Comparison of ENCODE assay signal across 21 cellular contexts in the genomic region with DNA sequence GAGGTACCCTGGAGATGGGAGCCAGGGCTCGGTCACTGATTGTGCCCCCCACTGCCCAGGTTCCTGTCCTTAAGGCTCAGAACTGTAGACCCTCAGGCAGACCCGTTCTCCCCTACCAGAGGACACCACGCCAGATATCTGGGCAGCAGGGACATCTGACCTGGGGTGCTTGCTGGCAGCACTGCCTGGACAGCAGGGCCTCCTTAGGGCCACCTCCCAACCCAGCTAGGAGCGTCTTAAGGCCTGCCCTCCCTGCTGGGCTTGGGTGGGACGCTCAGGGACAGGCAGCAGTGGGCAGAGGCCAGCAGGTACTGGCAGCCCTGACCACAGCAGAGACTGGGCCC. TPM values are rescaled to one million over a fixed set of nuclear protein-coding genes. Genes with fewer than 3 reads are reported as not detected.
A peak's percentile ranks its signal among the peaks of the same experiment; 100 is the strongest.
DNase-seq lines count a peak whose midpoint lies in the region; ATAC-seq, FAIRE-seq and TF ChIP-seq lines count a peak whose summit lies in the region.
"Had no signal": no experiment of that assay in that cellular context is flagged by ENCODE, and none has a peak within 500 bp of the region (broad histone marks: within the 10 kb centered on the region; RNA-seq: fewer than 3 reads in every experiment).

No MANE protein-coding gene starts in this region.

- CTCF ChIA-PET in WTC11 (lab: Charles Lee) = interaction anchor here (1.3 to 5.9 kb wide), 4 partner anchors 8 to 10 kb away, joined by 3 to 82 read pairs (median 10); partner anchors contain the start of genes CD151 and CRACR2B

- H3K4me3 ChIP-seq in keratinocyte (ENCODE audit: control insufficient read depth in 2 of 3, extremely low read depth in 1 of 3, insufficient read depth in 2 of 3, low read depth in 1 of 3, low read length in 3 of 3) = no peak overlapping the region

- peak overlapping the region; percentile 30 for H3K4me3 Mint-ChIP-seq in natural killer cell treated with Interleukin-12 subunit alpha and Interleukin-12 subunit beta and Interleukin-15 and Interleukin-18, amount 100 ng/mL, for 72 hours
- H3K4me3 Mint-ChIP-seq in natural killer cell (no peak overlapping the region), WTC11 (no peak overlapping the region), progenitor cell of endocrine pancreas (ENCODE audit: low read depth) (no peak overlapping the region)
- H3K4me3 Mint-ChIP-seq in stimulated activated naive CD8-positive, alpha-beta T cell treated with anti-CD3 and anti-CD28 coated beads, Interleukin-15, amount 100 ng/mL, for 72 hours = no peak overlapping the region
- H3K4me3 Mint-ChIP-seq: activated CD8-positive, alpha-beta T cell treated with anti-CD3 and anti-CD28 coated beads, Interleukin-2, amount 10 ng/mL, durations not matched to agents 7 days and 5 days; CD14-positive monocyte had no signal

- H3K36me3 ChIP-seq in keratinocyte (ENCODE audit: control insufficient read depth in 2 of 2, extremely low read depth in 1 of 2, insufficient read depth in 2 of 2, low read length in 2 of 2) = peaks cover 28 to 30% of the 10 kb centered on the region in 2 experiments

- peaks cover 21% of the 10 kb centered on the region for H4K20me1 ChIP-seq in keratinocyte (ENCODE audit: control insufficient read depth, extremely low read depth, insufficient read depth, low read length)

- no peak overlapping the region for H3K4me2 ChIP-seq in keratinocyte (ENCODE audit: control insufficient read depth, extremely low read depth, insufficient read depth, low read depth, low read length)

- H3K9me3 ChIP-seq in keratinocyte (ENCODE audit: control insufficient read depth, low read depth, low read length) = no peaks in the 10 kb centered on the region

- no peaks in the 10 kb centered on the region for H3K27me3 ChIP-seq in keratinocyte (ENCODE audit: control insufficient read depth, extremely low read depth, insufficient read depth, low read length)

- no peaks in the 10 kb centered on the region for H3K27me3 Mint-ChIP-seq in natural killer cell treated with Interleukin-12 subunit alpha and Interleukin-12 subunit beta and Interleukin-15 and Interleukin-18, amount 100 ng/mL, for 72 hours
- no peaks in the 10 kb centered on the region for H3K27me3 Mint-ChIP-seq in natural killer cell (ENCODE audit: low read depth in 2 of 2)
- no peaks in the 10 kb centered on the region for H3K27me3 Mint-ChIP-seq in WTC11 (ENCODE audit: low read depth)
- no peaks in the 10 kb centered on the region for H3K27me3 Mint-ChIP-seq in stimulated activated naive CD8-positive, alpha-beta T cell treated with anti-CD3 and anti-CD28 coated beads, Interleukin-15, amount 100 ng/mL, for 72 hours
- H3K27me3 Mint-ChIP-seq in progenitor cell of endocrine pancreas = no peaks in the 10 kb centered on the region

- H2AFZ ChIP-seq in keratinocyte (ENCODE audit: control insufficient read depth, low read length) = no peak overlapping the region

- ATAC-seq in natural killer cell treated with Interleukin-12 subunit alpha and Interleukin-12 subunit beta and Interleukin-15 and Interleukin-18, amount 100 ng/mL, for 72 hours = no peak
- ATAC-seq in natural killer cell (no peak), WTC11 (no peak), GM18907 (IDR thresholded peaks at IDR 0.05; ENCODE audit: unreplicated experiment) (no peak)
- ATAC-seq in stimulated activated naive CD8-positive, alpha-beta T cell treated with anti-CD3 and anti-CD28 coated beads, Interleukin-15, amount 100 ng/mL, for 72 hours = no peak
- ATAC-seq: activated CD4-positive, CD25-positive, alpha-beta regulatory T cell treated with anti-CD3 and anti-CD28 coated beads, Interleukin-2, amount 50 U/mL, for 24 hours; activated CD8-positive, alpha-beta T cell treated with anti-CD3 and anti-CD28 coated beads, Interleukin-2, amount 10 ng/mL, durations not matched to agents 7 days and 5 days; esophagus mucosa had no signal

- intact Hi-C loops in natural killer cell (cut with micrococcal nuclease) = no loop called here

- TF ChIP-seq CTCF in natural killer cell (IDR thresholded peaks at IDR 0.05) = no peak
- no peak for TF ChIP-seq CTCF in WTC11 (IDR thresholded peaks at IDR 0.05)
- no peak for TF ChIP-seq CTCF in keratinocyte (optimal IDR thresholded peaks at IDR 0.05 in 1 of 3, IDR thresholded peaks at IDR 0.05 in 1 of 3, conservative IDR thresholded peaks at IDR 0.05 in 1 of 3; ENCODE audit: extremely low read depth in 1 of 3, insufficient read depth in 2 of 3, low read length in 3 of 3)
- TF ChIP-seq CTCF in progenitor cell of endocrine pancreas (IDR thresholded peaks at IDR 0.05; ENCODE audit: unreplicated experiment) = no peak

- dilution Hi-C loops in keratinocyte (cut with MboI; ENCODE audit: extremely low pct_ligation_motif_present, low sequenced_read_pairs) = no loop called here

- no peaks in the 10 kb centered on the region for H3K9me3 Mint-ChIP-seq in natural killer cell treated with Interleukin-12 subunit alpha and Interleukin-12 subunit beta and Interleukin-15 and Interleukin-18, amount 100 ng/mL, for 72 hours
- H3K9me3 Mint-ChIP-seq in natural killer cell (no peaks in the 10 kb centered on the region), WTC11 (no peaks in the 10 kb centered on the region), progenitor cell of endocrine pancreas (ENCODE audit: low read depth) (no peaks in the 10 kb centered on the region)
- no peaks in the 10 kb centered on the region for H3K9me3 Mint-ChIP-seq in stimulated activated naive CD8-positive, alpha-beta T cell treated with anti-CD3 and anti-CD28 coated beads, Interleukin-15, amount 100 ng/mL, for 72 hours

- no peaks in the 10 kb centered on the region for H3K36me3 Mint-ChIP-seq in natural killer cell treated with Interleukin-12 subunit alpha and Interleukin-12 subunit beta and Interleukin-15 and Interleukin-18, amount 100 ng/mL, for 72 hours
- H3K36me3 Mint-ChIP-seq in natural killer cell (no peaks in the 10 kb centered on the region), WTC11 (peaks cover 13% of the 10 kb centered on the region), progenitor cell of endocrine pancreas (ENCODE audit: insufficient read depth) (no peaks in the 10 kb centered on the region)

- H3K9ac ChIP-seq in keratinocyte (ENCODE audit: control insufficient read depth, extremely low read depth, insufficient read depth, low read length) = peak overlapping the region; percentile 15

- no peak for FAIRE-seq in keratinocyte (lab: Jason Lieb, UNC)
- FAIRE-seq: H1 had no signal

- peaks cover 66% of the 10 kb centered on the region for H3K79me2 ChIP-seq in keratinocyte (ENCODE audit: control insufficient read depth, insufficient read depth, low read length)

- no peak overlapping the region for H3K27ac ChIP-seq in keratinocyte (ENCODE audit: control insufficient read depth, insufficient read depth, low read length)

- no peak for DNase-seq in natural killer cell treated with Interleukin-12 subunit alpha and Interleukin-12 subunit beta and Interleukin-15 and Interleukin-18, amount 100 ng/mL, for 72 hours (ENCODE audit: low spot score)
- DNase-seq in natural killer cell = no peak
- no peak for DNase-seq in WTC11 (ENCODE audit: low spot score)
- DNase-seq in keratinocyte (ENCODE audit: low read depth, low spot score) = no peak
- no peak for DNase-seq in stimulated activated naive CD8-positive, alpha-beta T cell treated with anti-CD3 and anti-CD28 coated beads, Interleukin-15, amount 100 ng/mL, for 72 hours
- no peak for DNase-seq in NCI-H1092 treated with DMSO at 0.1 percent for 48 hours (lab: John Stamatoyannopoulos, UW)
- DNase-seq in progenitor cell of endocrine pancreas (ENCODE audit: low spot score, unreplicated experiment) = no peak
- DNase-seq: ACHN; activated CD8-positive, alpha-beta T cell treated with anti-CD3 and anti-CD28 coated beads, Interleukin-2, amount 10 ng/mL, durations not matched to agents 7 days and 5 days; activated naive CD4-positive, alpha-beta T cell; activated T-cell treated with anti-CD3 and anti-CD28 coated beads, Interleukin-2, amount 50 U/mL, for 1 hour; central memory CD4-positive, alpha-beta T cell; NCI-H1105 treated with DMSO at 0.1 percent for 48 hours; stimulated activated CD4-positive, alpha-beta T cell treated with anti-CD3 and anti-CD28 coated beads, Interleukin-4, amount 100 ng/mL, for 4 hours; T1000 had no signal

- POLR2A ChIA-PET in WTC11 (lab: Charles Lee) = interaction anchor here (1.6 kb wide), 1 partner anchor 11 kb away, joined by 5 read pairs; the partner anchor contains the start of gene CRACR2B

- no peak overlapping the region for H3K27ac Mint-ChIP-seq in natural killer cell treated with Interleukin-12 subunit alpha and Interleukin-12 subunit beta and Interleukin-15 and Interleukin-18, amount 100 ng/mL, for 72 hours
- H3K27ac Mint-ChIP-seq in natural killer cell (no peak overlapping the region), WTC11 (no peak overlapping the region), progenitor cell of endocrine pancreas (no peak overlapping the region)
- H3K27ac Mint-ChIP-seq in stimulated activated naive CD8-positive, alpha-beta T cell treated with anti-CD3 and anti-CD28 coated beads, Interleukin-15, amount 100 ng/mL, for 72 hours = peak overlapping the region in 1 of 2 donors; percentile 83
- H3K27ac Mint-ChIP-seq: activated CD8-positive, alpha-beta T cell treated with anti-CD3 and anti-CD28 coated beads, Interleukin-2, amount 10 ng/mL, durations not matched to agents 7 days and 5 days had no signal

- peaks cover 3% of the 10 kb centered on the region for H3K9me1 ChIP-seq in keratinocyte (ENCODE audit: control insufficient read depth, extremely low read depth, insufficient read depth, low read length)

- H3K4me1 ChIP-seq in keratinocyte (ENCODE audit: control insufficient read depth, extremely low read depth, insufficient read depth, low read length) = peaks cover 35% of the 10 kb centered on the region

- peaks cover 24 to 34% of the 10 kb centered on the region in 2 donors for H3K4me1 Mint-ChIP-seq in natural killer cell treated with Interleukin-12 subunit alpha and Interleukin-12 subunit beta and Interleukin-15 and Interleukin-18, amount 100 ng/mL, for 72 hours (ENCODE audit: low read depth in 2 of 2)
- peaks cover 7 to 36% of the 10 kb centered on the region in 2 donors for H3K4me1 Mint-ChIP-seq in natural killer cell
- peaks cover 20% of the 10 kb centered on the region for H3K4me1 Mint-ChIP-seq in WTC11
- peaks cover 70% of the 10 kb centered on the region for H3K4me1 Mint-ChIP-seq in stimulated activated naive CD8-positive, alpha-beta T cell treated with anti-CD3 and anti-CD28 coated beads, Interleukin-15, amount 100 ng/mL, for 72 hours
- H3K4me1 Mint-ChIP-seq in progenitor cell of endocrine pancreas (ENCODE audit: low read depth) = peaks cover 10% of the 10 kb centered on the region

RNA-seq across cellular contexts. Expression of gene POLR2L, which starts 3.1 kb away (rescaled TPM):
- 10 to 100 TPM; 97.4 to 97.8 TPM for total RNA-seq in natural killer cell treated with Interleukin-12 subunit alpha and Interleukin-12 subunit beta and Interleukin-15 and Interleukin-18, amount 100 ng/mL, for 72 hours
- 10 to 100 TPM; 48.2 to 63.8 (median 61.2) TPM for total RNA-seq in natural killer cell
- 138 to 152 TPM (median 144 TPM) in 3 replicates for total RNA-seq in WTC11 (2021)
- 145 to 308 TPM (median 245 TPM) in 3 replicates for polyA plus RNA-seq in keratinocyte
- 53.9 TPM for polyA plus RNA-seq in keratinocyte (2011; ENCODE audit: low read depth)
- 254 and 686 TPM in 2 replicates for polyA plus RNA-seq in keratinocyte (2011; cell fraction: cytosol; rRNA removed)
- 57.9 and 117 TPM in 2 replicates for polyA plus RNA-seq in keratinocyte (2011; cell fraction: nucleus; rRNA removed)
- polyA plus RNA-seq in keratinocyte (2012; ENCODE audit: low replicate concordance) = 439 and 595 TPM in 2 replicates
- polyA minus RNA-seq in keratinocyte = 169 to 422 TPM (median 281 TPM) in 3 replicates
- polyA minus RNA-seq in keratinocyte (2011; cell fraction: cytosol; rRNA and poly(A)+ RNA removed) = 635 TPM
- 83.4 and 100 TPM in 2 replicates for polyA minus RNA-seq in keratinocyte (2011; cell fraction: nucleus; rRNA and poly(A)+ RNA removed)
- total RNA-seq in progenitor cell of endocrine pancreas = 89.6 and 97.9 TPM in 2 replicates

RNA-seq across cellular contexts. Expression of gene TSPAN4, which starts 3.4 kb away (rescaled TPM):
- total RNA-seq in natural killer cell treated with Interleukin-12 subunit alpha and Interleukin-12 subunit beta and Interleukin-15 and Interleukin-18, amount 100 ng/mL, for 72 hours = 10 to 100 TPM; 17.4 to 31.4 TPM
- total RNA-seq in natural killer cell (10 to 100 TPM; 11.2 to 18.6 (median 14.6) TPM), WTC11 (2021) (92.8 to 95.2 TPM (median 94.3 TPM) in 3 replicates), progenitor cell of endocrine pancreas (24.9 and 27.7 TPM in 2 replicates)
- polyA plus RNA-seq in keratinocyte = 42.1 to 73.0 TPM (median 70.8 TPM) in 3 replicates
- polyA plus RNA-seq in keratinocyte (2011; ENCODE audit: low read depth) = 14.6 TPM
- 25.9 and 74.4 TPM in 2 replicates for polyA plus RNA-seq in keratinocyte (2011; cell fraction: cytosol; rRNA removed)
- polyA plus RNA-seq in keratinocyte (2011; cell fraction: nucleus; rRNA removed) = 97.5 and 133 TPM in 2 replicates
- 53.2 and 84.1 TPM in 2 replicates for polyA plus RNA-seq in keratinocyte (2012; ENCODE audit: low replicate concordance)
- 45.2 to 67.9 TPM (median 59.9 TPM) in 3 replicates for polyA minus RNA-seq in keratinocyte
- polyA minus RNA-seq in keratinocyte (2011; cell fraction: cytosol; rRNA and poly(A)+ RNA removed) = 67.5 TPM
- polyA minus RNA-seq in keratinocyte (2011; cell fraction: nucleus; rRNA and poly(A)+ RNA removed) = 28.2 and 31.7 TPM in 2 replicates

RNA-seq across cellular contexts. Expression of gene CD151, which starts 6.5 kb away (rescaled TPM):
- total RNA-seq in natural killer cell treated with Interleukin-12 subunit alpha and Interleukin-12 subunit beta and Interleukin-15 and Interleukin-18, amount 100 ng/mL, for 72 hours = 10 to 100 TPM; 45.0 to 72.0 TPM
- total RNA-seq in natural killer cell (10 to 100 TPM; 40.9 to 68.3 (median 52.9) TPM), WTC11 (2021) (115 to 127 TPM (median 116 TPM) in 3 replicates), progenitor cell of endocrine pancreas (154 and 160 TPM in 2 replicates)
- 434 to 997 TPM (median 500 TPM) in 3 replicates for polyA plus RNA-seq in keratinocyte
- 184 TPM for polyA plus RNA-seq in keratinocyte (2011; ENCODE audit: low read depth)
- 356 and 591 TPM in 2 replicates for polyA plus RNA-seq in keratinocyte (2011; cell fraction: cytosol; rRNA removed)
- polyA plus RNA-seq in keratinocyte (2011; cell fraction: nucleus; rRNA removed) = 672 and 821 TPM in 2 replicates
- 312 and 611 TPM in 2 replicates for polyA plus RNA-seq in keratinocyte (2012; ENCODE audit: low replicate concordance)
- polyA minus RNA-seq in keratinocyte = 548 to 874 TPM (median 870 TPM) in 3 replicates
- 641 TPM for polyA minus RNA-seq in keratinocyte (2011; cell fraction: cytosol; rRNA and poly(A)+ RNA removed)
- 486 and 491 TPM in 2 replicates for polyA minus RNA-seq in keratinocyte (2011; cell fraction: nucleus; rRNA and poly(A)+ RNA removed)

RNA-seq across cellular contexts. Expression of gene CRACR2B, which starts 11.5 kb away (rescaled TPM):
- 1 to 10 TPM; 2.6 to 2.9 TPM for total RNA-seq in natural killer cell treated with Interleukin-12 subunit alpha and Interleukin-12 subunit beta and Interleukin-15 and Interleukin-18, amount 100 ng/mL, for 72 hours
- total RNA-seq in natural killer cell (10 to 100 TPM in 1 of 3 donors, 1 to 10 TPM in 2; 3.4 to 10.1 (median 3.8) TPM), WTC11 (2021) (46.5 to 58.6 TPM (median 55.9 TPM) in 3 replicates), progenitor cell of endocrine pancreas (50.9 and 52.9 TPM in 2 replicates)
- 0.17 to 1.1 TPM (median 0.34 TPM) in 3 replicates for polyA plus RNA-seq in keratinocyte
- 0.15 TPM for polyA plus RNA-seq in keratinocyte (2011; ENCODE audit: low read depth)
- 0.22 and 0.62 TPM in 2 replicates for polyA plus RNA-seq in keratinocyte (2011; cell fraction: cytosol; rRNA removed)
- polyA plus RNA-seq in keratinocyte (2011; cell fraction: nucleus; rRNA removed) = 0.47 and 0.84 TPM in 2 replicates
- 0.31 and 0.87 TPM in 2 replicates for polyA plus RNA-seq in keratinocyte (2012; ENCODE audit: low replicate concordance)
- 0.20 TPM in 1 of 3 replicates, not detected in the others for polyA minus RNA-seq in keratinocyte
- 3.1 TPM for polyA minus RNA-seq in keratinocyte (2011; cell fraction: cytosol; rRNA and poly(A)+ RNA removed)
- not detected in 2 replicates for polyA minus RNA-seq in keratinocyte (2011; cell fraction: nucleus; rRNA and poly(A)+ RNA removed)
- total RNA-seq: HT1080 had no signal

RNA-seq across cellular contexts. Expression of gene PNPLA2, which starts 20.5 kb away (rescaled TPM):
- 10 to 100 TPM; 69.0 to 95.0 TPM for total RNA-seq in natural killer cell treated with Interleukin-12 subunit alpha and Interleukin-12 subunit beta and Interleukin-15 and Interleukin-18, amount 100 ng/mL, for 72 hours
- total RNA-seq in natural killer cell (100 to 1,000 TPM; 184 to 218 (median 201) TPM), WTC11 (2021) (66.5 to 83.4 TPM (median 81.9 TPM) in 3 replicates), progenitor cell of endocrine pancreas (47.3 and 51.1 TPM in 2 replicates)
- 5.3 to 14.3 TPM (median 10.2 TPM) in 3 replicates for polyA plus RNA-seq in keratinocyte
- 7.8 TPM for polyA plus RNA-seq in keratinocyte (2011; ENCODE audit: low read depth)
- 7.5 and 14.2 TPM in 2 replicates for polyA plus RNA-seq in keratinocyte (2011; cell fraction: cytosol; rRNA removed)
- 62.4 and 82.8 TPM in 2 replicates for polyA plus RNA-seq in keratinocyte (2011; cell fraction: nucleus; rRNA removed)
- 23.7 and 65.0 TPM in 2 replicates for polyA plus RNA-seq in keratinocyte (2012; ENCODE audit: low replicate concordance)
- polyA minus RNA-seq in keratinocyte = 14.7 to 28.3 TPM (median 22.9 TPM) in 3 replicates
- 16.7 TPM for polyA minus RNA-seq in keratinocyte (2011; cell fraction: cytosol; rRNA and poly(A)+ RNA removed)
- 29.9 and 33.8 TPM in 2 replicates for polyA minus RNA-seq in keratinocyte (2011; cell fraction: nucleus; rRNA and poly(A)+ RNA removed)
